ENCODE assay signal across 11 cellular contexts in the genomic region with DNA sequence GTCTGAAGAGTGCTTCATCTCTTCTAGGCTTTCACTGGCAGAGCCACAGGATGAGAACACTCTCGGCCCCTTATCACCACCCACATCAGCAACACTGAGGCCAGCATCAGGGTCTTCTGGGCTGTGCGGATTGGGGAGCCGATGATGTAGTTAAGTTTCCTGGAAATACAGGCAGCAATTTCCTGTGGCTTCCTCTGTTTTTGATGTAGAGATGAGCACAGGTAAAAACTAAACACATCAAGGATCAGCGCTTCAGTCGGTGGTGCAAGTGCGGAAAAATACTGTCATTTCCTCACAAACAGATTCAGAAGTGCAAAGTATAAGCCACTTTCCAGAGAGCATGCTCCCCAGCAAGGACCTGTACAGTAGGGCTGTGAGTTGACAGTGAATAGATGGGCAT.
DNase-seq lines count a peak whose midpoint lies in the region; ATAC-seq and TF ChIP-seq lines count a peak whose summit lies in the region.
"Had no signal": no experiment of that assay in that cellular context is flagged by ENCODE, and none has a peak within 500 bp of the region (broad histone marks: within the 10 kb centered on the region; RNA-seq: fewer than 3 reads in every experiment).

No MANE protein-coding gene starts in this region.

- WGBS in transverse colon (ENCODE audit: low coverage in 1 of 2), 2 donors = 60 to 88% methylated on average over 1 to 6 of the region's 6 CpGs
- WGBS in testis, 2 donors = 93 to 94% methylated on average over 6 of the region's 6 CpGs

- H3K27me3 Mint-ChIP-seq in activated CD4-positive, alpha-beta T cell treated with anti-CD3 and anti-CD28 coated beads, Interleukin-2, amount 10 ng/mL, durations not matched to agents 7 days and 5 days = no peaks in the 10 kb centered on the region

- H3K27me3 ChIP-seq in transverse colon (no peaks in the 10 kb centered on the region), testis (no peaks in the 10 kb centered on the region)
- H3K27me3 ChIP-seq: right atrium auricular region had no signal

- peak overlapping the region; percentile 89 for H3K27ac Mint-ChIP-seq in activated CD4-positive, alpha-beta T cell treated with anti-CD3 and anti-CD28 coated beads, Interleukin-2, amount 10 ng/mL, durations not matched to agents 7 days and 5 days

- POLR2A ChIA-PET in activated CD4-positive, alpha-beta T cell treated with anti-CD3 and anti-CD28 coated beads, Interleukin-2, amount 10 ng/mL, durations not matched to agents 7 days and 5 days (lab: Charles Lee) = no interaction called here

- TF ChIP-seq CTCF in transverse colon (IDR thresholded peaks at IDR 0.05) (no peak), testis (IDR thresholded peaks at IDR 0.05) (no peak)

- intact Hi-C loops in transverse colon (cut with DNase I; ENCODE audit: low total_unique reads) (no loop called here), testis (cut with DNase I; ENCODE audit: low total_unique reads) (no loop called here)

- H3K4me1 Mint-ChIP-seq in activated CD4-positive, alpha-beta T cell treated with anti-CD3 and anti-CD28 coated beads, Interleukin-2, amount 10 ng/mL, durations not matched to agents 7 days and 5 days = peaks cover 94% of the 10 kb centered on the region

- H3K36me3 Mint-ChIP-seq in activated CD4-positive, alpha-beta T cell treated with anti-CD3 and anti-CD28 coated beads, Interleukin-2, amount 10 ng/mL, durations not matched to agents 7 days and 5 days (ENCODE audit: low read depth) = peaks cover 65% of the 10 kb centered on the region

- H3K9me3 ChIP-seq in transverse colon (no peaks in the 10 kb centered on the region), testis (no peaks in the 10 kb centered on the region)
- H3K9me3 ChIP-seq: right atrium auricular region had no signal

- CTCF ChIA-PET in activated CD4-positive, alpha-beta T cell treated with anti-CD3 and anti-CD28 coated beads, Interleukin-2, amount 10 ng/mL, durations not matched to agents 7 days and 5 days (lab: Charles Lee) = interaction anchor here (1.5 kb wide), 1 partner anchor 294 kb away, joined by 4 read pairs; no protein-coding TSS in a partner anchor

- peaks cover 6% of the 10 kb centered on the region for H3K9me3 Mint-ChIP-seq in activated CD4-positive, alpha-beta T cell treated with anti-CD3 and anti-CD28 coated beads, Interleukin-2, amount 10 ng/mL, durations not matched to agents 7 days and 5 days

- peak overlapping the region; percentile 57 for H3K4me3 Mint-ChIP-seq in activated CD4-positive, alpha-beta T cell treated with anti-CD3 and anti-CD28 coated beads, Interleukin-2, amount 10 ng/mL, durations not matched to agents 7 days and 5 days

- peak; percentile 90 for DNase-seq in activated CD4-positive, alpha-beta T cell treated with anti-CD3 and anti-CD28 coated beads, Interleukin-2, amount 10 ng/mL, durations not matched to agents 7 days and 5 days
- peak; percentile 57 for DNase-seq in activated gamma-delta T cell treated with anti-CD3 and anti-CD28 coated beads, Interleukin-2, amount 50 U/mL, for 16 hours (ENCODE audit: low read depth)
- DNase-seq in stimulated activated CD4-positive, alpha-beta T cell treated with anti-CD3 and anti-CD28 coated beads, Interleukin-1b, Interleukin-23, amount 100 ng/mL, for 4 hours (ENCODE audit: low read depth in 2 of 2) = peak; percentile 41 to 69
- DNase-seq in transverse colon = peak; percentile 17
- DNase-seq in testis = no peak
- DNase-seq in H4 (ENCODE audit: low spot score) = no peak
- DNase-seq: mammary epithelial cell, MV-4-11 had no signal

- no peak for ATAC-seq in HG03280 (IDR thresholded peaks at IDR 0.05; ENCODE audit: unreplicated experiment)
- ATAC-seq: HCT116 had no signal

- H3K27ac ChIP-seq in transverse colon (no peak overlapping the region), testis (no peak overlapping the region)
- H3K27ac ChIP-seq: right atrium auricular region had no signal

- TF ChIP-seq POLR2A in transverse colon (IDR thresholded peaks at IDR 0.05) (no peak), testis (IDR thresholded peaks at IDR 0.05) (no peak)

- H3K36me3 ChIP-seq in transverse colon = no peaks in the 10 kb centered on the region
- H3K36me3 ChIP-seq in testis (ENCODE audit: low read depth, missing control alignments) = no peaks in the 10 kb centered on the region
- H3K36me3 ChIP-seq: right atrium auricular region had no signal

- peaks cover 0 to 11% (median under 1%) of the 10 kb centered on the region in 4 donors for H3K4me1 ChIP-seq in transverse colon
- no peaks in the 10 kb centered on the region for H3K4me1 ChIP-seq in testis

- in situ Hi-C loops in transverse colon (cut with MboI; ENCODE audit: low pct_ligation_motif_present in 1 of 4, low pct_unique_long_range_greater_than_20kb in 1 of 4, low sequenced_read_pairs in 3 of 4) = no loop called here

- TF ChIP-seq EP300 in transverse colon (IDR thresholded peaks at IDR 0.05; ENCODE audit: low read depth) = no peak

- no peak overlapping the region for H3K4me3 ChIP-seq in transverse colon
- H3K4me3 ChIP-seq in testis = no peak overlapping the region
- H3K4me3 ChIP-seq: right atrium auricular region had no signal

Comparison
In these comparisons a context has a peak if more than half of its experiments do, and no peak if none do; other contexts are left out.
1. DNase-seq: peak in activated CD4-positive, alpha-beta T cell treated with anti-CD3 and anti-CD28 coated beads, Interleukin-2, amount 10 ng/mL, durations not matched to agents 7 days and 5 days (single experiment), activated gamma-delta T cell treated with anti-CD3 and anti-CD28 coated beads, Interleukin-2, amount 50 U/mL, for 16 hours (single experiment), stimulated activated CD4-positive, alpha-beta T cell treated with anti-CD3 and anti-CD28 coated beads, Interleukin-1b, Interleukin-23, amount 100 ng/mL, for 4 hours (2 of 2) and transverse colon (single experiment); none in testis (single experiment) and H4 (single experiment).